ENCODE assay signal across 8 cellular contexts in the genomic region with DNA sequence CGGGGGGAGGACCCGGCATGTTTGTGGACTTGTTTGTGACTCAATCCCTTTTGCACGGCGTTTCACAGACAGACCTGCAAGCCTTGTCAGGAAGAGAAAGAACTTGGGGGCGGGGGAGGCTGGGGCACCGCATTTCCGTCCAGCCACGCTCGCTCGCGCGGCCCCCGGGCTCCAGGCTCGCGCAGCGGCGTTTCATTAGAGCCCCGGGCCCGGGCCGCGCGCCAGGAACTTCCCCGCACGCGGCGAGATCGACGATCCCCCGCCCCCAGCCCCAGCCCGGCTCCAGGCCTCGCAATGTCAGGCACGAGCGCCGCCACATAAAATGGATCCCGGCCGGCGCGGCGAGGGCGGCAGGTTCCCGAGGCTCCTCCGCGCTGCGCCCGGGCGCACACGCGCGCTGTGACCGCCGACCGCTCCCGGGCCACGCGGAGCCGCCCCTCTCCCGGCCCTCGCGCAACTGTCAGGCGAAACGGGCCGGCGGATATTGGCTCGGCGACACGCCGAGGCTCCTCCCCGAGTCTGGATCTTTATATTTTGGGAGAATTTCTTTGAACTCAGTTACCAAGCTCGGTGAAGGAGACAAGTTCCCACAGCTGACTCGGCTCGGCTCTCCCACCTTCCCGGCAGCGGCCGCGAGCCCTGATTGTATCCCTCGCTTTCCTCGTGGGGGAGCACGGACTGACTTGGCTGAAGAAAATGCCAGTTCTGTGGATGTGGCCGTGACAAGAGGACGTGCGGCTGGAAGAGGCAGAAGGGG. TPM values are rescaled to one million over a fixed set of nuclear protein-coding genes. Genes with fewer than 3 reads are reported as not detected.
A peak's percentile ranks its signal among the peaks of the same experiment; 100 is the strongest.
DNase-seq lines count a peak whose midpoint lies in the region; ATAC-seq and TF ChIP-seq lines count a peak whose summit lies in the region.

A gene (plus strand): TSS at position 557 of the 757 bp plus-strand sequence. CDS start 440 bp downstream, outside the sequence.

- no peak within 1 kb of the TSS for H3K4me3 ChIP-seq in OCI-LY7 (ENCODE audit: low read depth, low read length, poor library complexity, severe bottlenecking)
- peak within 1 kb of the TSS; percentile 70 to 71 for H3K4me3 ChIP-seq in ascending aorta
- H3K4me3 ChIP-seq in retinal pigment epithelial cell (ENCODE audit: low read length): peak within 1 kb of the TSS; percentile 80

- H3K27ac ChIP-seq in OCI-LY7 (ENCODE audit: low read depth, low read length, poor library complexity, severe bottlenecking) (no peak within 1 kb of the TSS), ascending aorta (no peak within 1 kb of the TSS)

- TF ChIP-seq CTCF in AG09319 (IDR thresholded peaks at IDR 0.05; ENCODE audit: low read depth, low read length) (peak; percentile 16), GM20000 (IDR thresholded peaks at IDR 0.05; ENCODE audit: extremely low read depth, missing control alignments) (no peak), OCI-LY7 (conservative IDR thresholded peaks at IDR 0.05; ENCODE audit: low read length) (no peak), ascending aorta (IDR thresholded peaks at IDR 0.05) (no peak), retinal pigment epithelial cell (conservative IDR thresholded peaks at IDR 0.05; ENCODE audit: low read depth, low read length) (no peak)

- DNase-seq in AG09319 (ENCODE audit: extremely low read depth, low read depth) (no peak), GM20000 (ENCODE audit: low spot score) (peak; percentile 73), OCI-LY7 (ENCODE audit: low spot score) (no peak), ascending aorta (ENCODE audit: low spot score in 2 of 2) (no peak), hepatic stellate cell (ENCODE audit: low spot score) (peak; percentile 60), retinal pigment epithelial cell (ENCODE audit: low read depth) (no peak), NCI-H2196 treated with DMSO at 0.1 percent for 48 hours (lab: John Stamatoyannopoulos, UW; ENCODE audit: unreplicated experiment) (no peak)

- no peaks in the 10 kb centered on the region for H4K20me1 ChIP-seq in OCI-LY7 (ENCODE audit: insufficient read depth, low read length)

- H3K36me3 ChIP-seq in OCI-LY7 (ENCODE audit: insufficient read depth, low read length) (no peaks in the 10 kb centered on the region), ascending aorta (no peaks in the 10 kb centered on the region)

- H3K9me3 ChIP-seq in OCI-LY7 (ENCODE audit: low read length): no peaks in the 10 kb centered on the region
- H3K9me3 ChIP-seq in ascending aorta: no peaks in the 10 kb centered on the region

- no peaks in the 10 kb centered on the region for H3K9me2 ChIP-seq in OCI-LY7 (ENCODE audit: insufficient read depth, low read length)

- no peaks in the 10 kb centered on the region for H3K79me2 ChIP-seq in OCI-LY7 (ENCODE audit: insufficient read depth, low read depth, low read length)

- no peak within 1 kb of the TSS for H2AFZ ChIP-seq in OCI-LY7 (ENCODE audit: low read length)

- H3K27me3 ChIP-seq in ascending aorta: peaks cover 9% of the 10 kb centered on the region

- POLR2A ChIA-PET in OCI-LY7 (lab: Charles Lee): no interaction called here

- H3K4me2 ChIP-seq in OCI-LY7 (ENCODE audit: low read length): peak within 1 kb of the TSS; percentile 85

- H3K4me1 ChIP-seq in OCI-LY7 (ENCODE audit: insufficient read depth, low read length, poor library complexity, severe bottlenecking) (peaks cover 7% of the 10 kb centered on the region), ascending aorta (peaks cover 8 to 22% of the 10 kb centered on the region in 2 donors)

- CTCF ChIA-PET in OCI-LY7 (lab: Charles Lee; ENCODE audit: unreplicated experiment): no interaction called here

- intact Hi-C loops in OCI-LY7 (cut with micrococcal nuclease; ENCODE audit: unreplicated experiment) (loop anchor here (5.0 kb wide), 3 partner anchors 228 to 1598 kb away; no protein-coding TSS in a partner anchor), ascending aorta (cut with DNase I) (loop anchor here (5.0 kb wide), 1 partner anchor 853 kb away; no protein-coding TSS in a partner anchor)

- ATAC-seq in HG02884 (IDR thresholded peaks at IDR 0.05; ENCODE audit: unreplicated experiment): no peak

- BruUV-seq in OCI-LY7 (replicated peaks; lab: Mats Ljungman, UMichigan): no TSS peak

RNA-seq across cellular contexts. Expression of the gene that starts here (rescaled TPM):
- not detected in 2 replicates for total RNA-seq in OCI-LY7 (2014; rRNA removed; shearing (Covaris generic))
- total RNA-seq in OCI-LY7 (2022) (not detected in 2 replicates), ascending aorta (not detected)

Comparison
In these comparisons a context has a peak if more than half of its experiments do, and no peak if none do; other contexts are left out.
1. DNase-seq: peak in GM20000 (single experiment) and hepatic stellate cell (single experiment); none in AG09319 (single experiment), OCI-LY7 (single experiment), ascending aorta (0 of 2), retinal pigment epithelial cell (single experiment) and NCI-H2196 treated with DMSO at 0.1 percent for 48 hours (single experiment).